In the genomic region with DNA sequence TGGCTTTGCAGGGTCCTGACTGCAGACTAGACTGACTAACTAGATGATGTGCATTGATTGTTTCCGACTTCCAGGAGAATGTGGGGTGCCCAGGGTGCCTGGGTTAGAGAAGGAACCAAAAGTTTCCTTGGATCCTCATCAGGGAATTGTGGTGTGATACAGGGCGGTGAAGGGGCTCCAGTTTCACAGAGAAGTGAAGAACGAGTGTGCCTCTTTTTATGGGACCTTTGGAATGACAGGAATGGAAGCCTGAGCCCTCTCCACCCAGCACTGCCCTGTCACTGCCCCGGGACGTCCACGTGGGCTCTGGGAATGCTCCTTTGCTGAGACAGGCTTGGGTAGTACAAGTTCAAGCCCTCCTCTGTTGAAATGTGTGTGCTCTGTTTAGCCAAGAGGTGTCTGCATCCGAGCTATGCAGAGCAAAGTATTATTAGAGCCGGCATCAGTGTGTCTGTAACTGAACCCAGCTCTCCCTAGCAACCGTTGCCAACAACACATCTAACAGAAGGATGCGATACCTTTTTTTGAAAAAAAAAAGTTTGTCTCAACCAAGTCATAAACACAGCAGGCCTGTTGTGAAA, we compare ENCODE assay signal across 12 cellular contexts.
DNase-seq lines count a peak whose midpoint lies in the region; ATAC-seq lines count a peak whose summit lies in the region.
"Had no signal": no experiment of that assay in that cellular context is flagged by ENCODE, and none has a peak within 500 bp of the region (broad histone marks: within the 10 kb centered on the region; RNA-seq: fewer than 3 reads in every experiment).

No MANE protein-coding gene starts in this region.

- DNase-seq in adipocyte (ENCODE audit: low read depth) (peak; percentile 45), hepatic stellate cell (ENCODE audit: low spot score) (peak; percentile 45)
- DNase-seq: activated CD4-positive, alpha-beta T cell treated with anti-CD3 and anti-CD28 coated beads, Interleukin-2, amount 50 U/mL, for 4 hours; adrenal gland; mammary epithelial cell; stimulated activated naive CD8-positive, alpha-beta T cell treated with anti-CD3 and anti-CD28 coated beads, Interleukin-15, Interleukin-2, amounts not matched to agents 100 U/mL and 50 U/mL, for 24 hours had no signal

- H3K27me3 ChIP-seq in adipocyte (replicated peaks; ENCODE audit: control insufficient read depth, insufficient read depth, low read length): no peaks in the 10 kb centered on the region
- no peaks in the 10 kb centered on the region for H3K27me3 ChIP-seq in stomach smooth muscle (ENCODE audit: control insufficient read depth in 1 of 2, insufficient read depth in 2 of 2, low read length in 2 of 2)
- H3K27me3 ChIP-seq: adrenal gland had no signal

- peak; percentile 61 for ATAC-seq in HG03280 (IDR thresholded peaks at IDR 0.05; ENCODE audit: unreplicated experiment)
- ATAC-seq in HG02840 (IDR thresholded peaks at IDR 0.05; ENCODE audit: low FRiP score, unreplicated experiment): no peak
- no peak for ATAC-seq in GM19455 (IDR thresholded peaks at IDR 0.05; ENCODE audit: unreplicated experiment)
- no peak for ATAC-seq in GM21723 (IDR thresholded peaks at IDR 0.05; ENCODE audit: unreplicated experiment)
- ATAC-seq: stimulated activated naive CD8-positive, alpha-beta T cell treated with anti-CD3 and anti-CD28 coated beads, Interleukin-15, Interleukin-2, amounts not matched to agents 100 U/mL and 50 U/mL, for 24 hours had no signal

- H3K9ac ChIP-seq in adipocyte (ENCODE audit: low read length) (no peak overlapping the region), stomach smooth muscle (ENCODE audit: low read length in 2 of 2) (no peak overlapping the region)

- peak overlapping the region; percentile 41 for H3K27ac ChIP-seq in stomach smooth muscle (ENCODE audit: low read length)
- H3K27ac ChIP-seq: adrenal gland, SK-N-MC had no signal

- peaks cover 46% of the 10 kb centered on the region for H3K36me3 ChIP-seq in adipocyte (ENCODE audit: control insufficient read depth, insufficient read depth, low read length, severe bottlenecking)
- H3K36me3 ChIP-seq in stomach smooth muscle (ENCODE audit: control insufficient read depth in 2 of 2, insufficient read depth in 2 of 2, low read length in 2 of 2): peaks cover under 1 to 5% of the 10 kb centered on the region in 2 donors

- H3K4me3 ChIP-seq in adipocyte (ENCODE audit: low read length) (no peak overlapping the region), stomach smooth muscle (ENCODE audit: low read length in 2 of 2) (no peak overlapping the region)
- H3K4me3 ChIP-seq: adrenal gland, SK-N-MC had no signal

- H3K4me1 ChIP-seq in adipocyte (ENCODE audit: control insufficient read depth, insufficient read depth, low read length): peaks cover 11% of the 10 kb centered on the region
- peaks cover 50% of the 10 kb centered on the region for H3K4me1 ChIP-seq in stomach smooth muscle (ENCODE audit: control insufficient read depth, insufficient read depth, low read length)
- H3K4me1 ChIP-seq: adrenal gland had no signal

- H3K9me3 ChIP-seq in adipocyte (ENCODE audit: control insufficient read depth, low read length) (no peaks in the 10 kb centered on the region), stomach smooth muscle (ENCODE audit: control insufficient read depth in 2 of 2, low read length in 2 of 2) (no peaks in the 10 kb centered on the region)
- H3K9me3 ChIP-seq: adrenal gland had no signal
